In the genomic region with DNA sequence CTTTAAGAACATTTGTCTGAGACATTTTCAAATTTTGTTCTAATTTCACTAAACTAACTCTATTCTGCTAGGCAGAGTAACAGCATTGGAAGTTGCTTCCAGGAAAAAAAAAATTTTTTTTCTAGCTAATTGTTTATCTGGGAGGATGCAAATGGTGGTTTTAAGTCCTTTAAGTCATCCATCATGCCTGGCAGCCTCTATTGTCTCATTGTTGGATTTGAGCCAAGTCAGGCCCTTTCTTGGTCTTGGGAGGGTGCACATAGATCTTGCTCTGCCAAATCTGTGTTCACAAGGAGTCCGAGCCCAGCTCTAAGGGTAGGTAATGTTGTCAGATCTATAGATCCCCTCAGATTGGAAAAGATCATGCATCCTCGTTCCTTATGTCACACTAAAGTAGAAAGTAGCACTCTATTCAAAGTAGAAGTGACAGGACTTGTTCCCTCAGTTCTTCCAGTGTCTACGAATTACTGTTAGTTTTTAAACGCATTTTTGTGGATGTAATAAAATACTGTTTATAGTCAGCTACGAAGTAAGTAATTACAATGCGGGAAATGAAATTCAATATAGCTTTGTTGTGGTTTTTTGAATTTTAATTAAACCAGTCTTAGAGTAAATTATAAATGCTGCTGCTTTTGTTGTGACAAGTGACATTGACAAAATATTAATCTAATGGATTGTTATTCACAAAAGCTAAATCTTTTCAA, we compare ENCODE assay signal across 10 cellular contexts.
DNase-seq lines count a peak whose midpoint lies in the region; ATAC-seq and TF ChIP-seq lines count a peak whose summit lies in the region.
"Had no signal": no experiment of that assay in that cellular context is flagged by ENCODE, and none has a peak within 500 bp of the region (broad histone marks: within the 10 kb centered on the region; RNA-seq: fewer than 3 reads in every experiment).

No MANE protein-coding gene starts in this region.

- H3K4me3 ChIP-seq in BE2C (ENCODE audit: low read depth, low read length), result peak overlapping the region; percentile 43
- H3K4me3 ChIP-seq in SK-N-SH (ENCODE audit: low read depth in 2 of 2, low read length in 1 of 2), result peak overlapping the region in 1 of 2 experiments; percentile 23; a peak in 1 of 4 replicates
- no peak overlapping the region for H3K4me3 ChIP-seq in suprapubic skin
- no peak overlapping the region for H3K4me3 ChIP-seq in CD4-positive, alpha-beta memory T cell (ENCODE audit: low read length in 2 of 2)
- H3K4me3 ChIP-seq: lung had no signal

- H3K36me3 Mint-ChIP-seq in CD4-positive, alpha-beta memory T cell, result no peaks in the 10 kb centered on the region

- peaks cover 0 to 4% (median 0%) of the 10 kb centered on the region in 8 donors for H3K9me3 Mint-ChIP-seq in CD4-positive, alpha-beta memory T cell

- peaks cover 29% of the 10 kb centered on the region for H3K4me1 ChIP-seq in BE2C
- H3K4me1 ChIP-seq in SK-N-SH (ENCODE audit: control insufficient read depth in 1 of 2, insufficient read depth in 2 of 2, low read depth in 1 of 2, low read length in 1 of 2), result peaks cover 61 to 76% of the 10 kb centered on the region in 2 experiments
- H3K4me1 ChIP-seq in suprapubic skin, result peaks cover 61% of the 10 kb centered on the region
- peaks cover 5% of the 10 kb centered on the region for H3K4me1 ChIP-seq in CD4-positive, alpha-beta memory T cell (ENCODE audit: insufficient read depth, low read length)

- DNase-seq in BE2C, result peak; percentile 53
- peak; percentile 98 for DNase-seq in NCI-H1105 treated with DMSO at 0.1 percent for 48 hours (lab: John Stamatoyannopoulos, UW)
- DNase-seq in SK-N-SH, result peak; percentile 32
- peak; percentile 83 for DNase-seq in kidney tubule cell (ENCODE audit: low spot score)
- no peak for DNase-seq in suprapubic skin (ENCODE audit: low spot score in 2 of 2)
- DNase-seq in SKM-1 treated with dmso at 0.1 percent for 144 hours (lab: John Stamatoyannopoulos, UW; ENCODE audit: unreplicated experiment), result no peak
- DNase-seq in CD4-positive, alpha-beta memory T cell, result no peak

- no peaks in the 10 kb centered on the region for H3K27me3 ChIP-seq in BE2C
- no peaks in the 10 kb centered on the region for H3K27me3 ChIP-seq in SK-N-SH (ENCODE audit: insufficient read depth)
- no peaks in the 10 kb centered on the region for H3K27me3 ChIP-seq in suprapubic skin
- no peaks in the 10 kb centered on the region for H3K27me3 ChIP-seq in CD4-positive, alpha-beta memory T cell (ENCODE audit: insufficient read depth, low read length)

- no peak overlapping the region for H2AFZ ChIP-seq in SK-N-SH (ENCODE audit: low read depth)

- POLR2A ChIA-PET in SK-N-SH (lab: Yijun Ruan, JAX), result no interaction called here
- POLR2A ChIA-PET in CD4-positive, alpha-beta memory T cell (lab: Charles Lee; ENCODE audit: partially characterized antibody), result no interaction called here

- H3K4me2 ChIP-seq in SK-N-SH, result peak overlapping the region; percentile 71

- peaks cover 43% of the 10 kb centered on the region for H3F3A ChIP-seq in SK-N-SH (replicated peaks; ENCODE audit: insufficient read depth)

- H3K4me3 Mint-ChIP-seq in CD4-positive, alpha-beta memory T cell, result no peak overlapping the region

- no peak for TF ChIP-seq POLR2A in suprapubic skin (IDR thresholded peaks at IDR 0.05)

- peaks cover 42% of the 10 kb centered on the region for H4K20me1 ChIP-seq in SK-N-SH (ENCODE audit: insufficient read depth)

- no peak for TF ChIP-seq EP300 in SK-N-SH (IDR thresholded peaks at IDR 0.05; ENCODE audit: borderline replicate concordance in 1 of 2, low read depth in 1 of 2, low read length in 1 of 2)
- TF ChIP-seq EP300 in suprapubic skin (IDR thresholded peaks at IDR 0.05), result no peak

- TF ChIP-seq RAD21 in SK-N-SH (IDR thresholded peaks at IDR 0.05; ENCODE audit: low read length), result no peak

- CTCF ChIA-PET in SK-N-SH (lab: Yijun Ruan, JAX), result interaction anchor here (0.7 to 2.6 kb wide), 4 partner anchors 9 to 46 kb away, joined by 3 to 5 read pairs (median 4); no protein-coding TSS in a partner anchor
- CTCF ChIA-PET in CD4-positive, alpha-beta memory T cell (lab: Charles Lee; ENCODE audit: partially characterized antibody), result interaction anchor here (1.0 kb wide), 1 partner anchor 42 kb away, joined by 4 read pairs; no protein-coding TSS in a partner anchor

- H3K79me2 ChIP-seq in SK-N-SH (ENCODE audit: insufficient read depth), result peaks cover 100% of the 10 kb centered on the region

- TF ChIP-seq CTCF in BE2C (IDR thresholded peaks at IDR 0.05; ENCODE audit: low read depth, low read length), result no peak
- TF ChIP-seq CTCF in SK-N-SH (IDR thresholded peaks at IDR 0.05), result no peak
- no peak for TF ChIP-seq CTCF in suprapubic skin (IDR thresholded peaks at IDR 0.05)

- H3K4me1 Mint-ChIP-seq in CD4-positive, alpha-beta memory T cell, result peaks cover 6 to 14% (median 7%) of the 10 kb centered on the region in 4 donors

- H3K9me3 ChIP-seq in BE2C, result no peaks in the 10 kb centered on the region
- H3K9me3 ChIP-seq in SK-N-SH, result no peaks in the 10 kb centered on the region
- H3K9me3 ChIP-seq in suprapubic skin, result no peaks in the 10 kb centered on the region
- H3K9me3 ChIP-seq in CD4-positive, alpha-beta memory T cell (ENCODE audit: control insufficient read depth in 1 of 2, low read length in 2 of 2), result no peaks in the 10 kb centered on the region
- H3K9me3 ChIP-seq: thoracic aorta had no signal

- ATAC-seq in HG03175 (IDR thresholded peaks at IDR 0.05; ENCODE audit: unreplicated experiment), result no peak

- H3K9me2 ChIP-seq in SK-N-SH, result no peaks in the 10 kb centered on the region

- no peak overlapping the region for H3K27ac Mint-ChIP-seq in CD4-positive, alpha-beta memory T cell

- peak overlapping the region; percentile 71; the same call in 1 of the 2 replicates for H3K9ac ChIP-seq in SK-N-SH

- WGBS in SK-N-SH (ENCODE audit: low lambda C conversion rate), result 46% methylated on average over 6 of the region's 6 CpGs
- 58% methylated on average over 6 of the region's 6 CpGs for WGBS in suprapubic skin

- peak overlapping the region; percentile 97 to 98 for H3K27ac ChIP-seq in SK-N-SH (ENCODE audit: low read depth in 2 of 2, low read length in 1 of 2)
- no peak overlapping the region for H3K27ac ChIP-seq in suprapubic skin
- H3K27ac ChIP-seq in CD4-positive, alpha-beta memory T cell (ENCODE audit: low read depth, low read length), result no peak overlapping the region
- H3K27ac ChIP-seq: thoracic aorta had no signal

- H3K36me3 ChIP-seq in BE2C, result no peaks in the 10 kb centered on the region
- H3K36me3 ChIP-seq in SK-N-SH (replicated peaks in 1 of 2; ENCODE audit: control insufficient read depth in 1 of 2, insufficient read depth in 2 of 2, low read length in 1 of 2), result peaks cover 0 to 5% of the 10 kb centered on the region in 2 experiments
- H3K36me3 ChIP-seq in suprapubic skin, result no peaks in the 10 kb centered on the region
- no peaks in the 10 kb centered on the region for H3K36me3 ChIP-seq in CD4-positive, alpha-beta memory T cell (ENCODE audit: insufficient read depth, low read length)
- H3K36me3 ChIP-seq: thoracic aorta had no signal

- intact Hi-C loops in CD4-positive, alpha-beta memory T cell (cut with micrococcal nuclease), result no loop called here

- peaks cover 13 to 14% of the 10 kb centered on the region in 2 donors for H3K27me3 Mint-ChIP-seq in CD4-positive, alpha-beta memory T cell

TF ChIP-seq in SK-N-SH, 30 proteins besides CTCF, POLR2A, EP300 and RAD21 (continues in another document):
- TF ChIP-seq EZH2phosphoT487 (IDR thresholded peaks at IDR 0.05; ENCODE audit: borderline replicate concordance, low read depth) (no peak), CHD2 (IDR thresholded peaks at IDR 0.05; ENCODE audit: low read length, partially characterized antibody) (no peak), RXRA (IDR thresholded peaks at IDR 0.05; ENCODE audit: borderline replicate concordance, low read depth) (no peak), IRF3 (IDR thresholded peaks at IDR 0.05; ENCODE audit: low read depth, low read length) (no peak), FOXM1 (IDR thresholded peaks at IDR 0.05; ENCODE audit: low read depth) (no peak), FOXJ3 (CRISPR knock-in tag; IDR thresholded peaks at IDR 0.05) (no peak), MXI1 (IDR thresholded peaks at IDR 0.05; ENCODE audit: low read depth, low read length) (0 out of 2 replicates have a peak, but pooled peaks have one; percentile 0), MEF2A (IDR thresholded peaks at IDR 0.05; ENCODE audit: borderline replicate concordance, low read depth) (no peak), YY1 (IDR thresholded peaks at IDR 0.05; ENCODE audit: low read depth) (no peak), NRF1 (IDR thresholded peaks at IDR 0.05; ENCODE audit: low read depth, low read length) (no peak), POLR2AphosphoS5 (IDR thresholded peaks at IDR 0.05; ENCODE audit: low read depth, low read length) (peak; percentile 34; the same call in 1 of the 2 replicates), GATA2 (CRISPR knock-in tag; IDR thresholded peaks at IDR 0.05) (no peak), TEAD4 (IDR thresholded peaks at IDR 0.05; ENCODE audit: borderline replicate concordance, insufficient read depth) (no peak), RCOR1 (IDR thresholded peaks at IDR 0.05; ENCODE audit: low read length) (no peak)
- TF ChIP-seq, protein P1, sequence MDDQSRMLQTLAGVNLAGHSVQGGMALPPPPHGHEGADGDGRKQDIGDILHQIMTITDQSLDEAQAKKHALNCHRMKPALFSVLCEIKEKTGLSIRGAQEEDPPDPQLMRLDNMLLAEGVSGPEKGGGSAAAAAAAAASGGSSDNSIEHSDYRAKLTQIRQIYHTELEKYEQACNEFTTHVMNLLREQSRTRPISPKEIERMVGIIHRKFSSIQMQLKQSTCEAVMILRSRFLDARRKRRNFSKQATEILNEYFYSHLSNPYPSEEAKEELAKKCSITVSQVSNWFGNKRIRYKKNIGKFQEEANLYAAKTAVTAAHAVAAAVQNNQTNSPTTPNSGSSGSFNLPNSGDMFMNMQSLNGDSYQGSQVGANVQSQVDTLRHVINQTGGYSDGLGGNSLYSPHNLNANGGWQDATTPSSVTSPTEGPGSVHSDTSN (IDR thresholded peaks at IDR 0.05), result peak; percentile 96

Comparison
In these comparisons a context has a peak if more than half of its experiments do, and no peak if none do; other contexts are left out.
1. DNase-seq: peak in BE2C (single experiment), NCI-H1105 treated with DMSO at 0.1 percent for 48 hours (single experiment), SK-N-SH (single experiment) and kidney tubule cell (single experiment); none in suprapubic skin (0 of 2), SKM-1 treated with dmso at 0.1 percent for 144 hours (single experiment) and CD4-positive, alpha-beta memory T cell (0 of 5).
2. H3K27ac ChIP-seq: peak in SK-N-SH (2 of 2); none in suprapubic skin (single experiment) and CD4-positive, alpha-beta memory T cell (single experiment).